ENCODE assay signal across 20 cellular contexts in genomic region chr16:65576139-65576538, GRCh38.
"Had no signal": no experiment of that assay in that cellular context is flagged by ENCODE, and none has a peak within 500 bp of the region (broad histone marks: within the 10 kb centered on the region; RNA-seq: fewer than 3 reads in every experiment).

No MANE protein-coding gene starts in this region.

- H3K4me1 Mint-ChIP-seq: activated naive CD8-positive, alpha-beta T cell treated with anti-CD3 and anti-CD28 coated beads, Interleukin-2, amount 10 ng/mL, durations not matched to agents 7 days and 5 days had no signal

- ATAC-seq: activated CD4-positive, CD25-positive, alpha-beta regulatory T cell treated with anti-CD3 and anti-CD28 coated beads, Interleukin-2, amount 50 U/mL, for 24 hours; activated CD8-positive, alpha-beta T cell treated with anti-CD3 and anti-CD28 coated beads for 36 hours; activated T-cell treated with anti-CD3 and anti-CD28 coated beads, Interleukin-2, amount 50 U/mL, for 72 hours; Panc1 had no signal

- H3K27ac Mint-ChIP-seq: activated CD8-positive, alpha-beta T cell treated with anti-CD3 and anti-CD28 coated beads for 36 hours; activated naive CD8-positive, alpha-beta T cell treated with anti-CD3 and anti-CD28 coated beads, Interleukin-2, amount 10 ng/mL, durations not matched to agents 7 days and 5 days; activated T-cell treated with anti-CD3 and anti-CD28 coated beads, Interleukin-2, amount 50 U/mL, for 72 hours; activated T-helper 2 cell treated with anti-CD3 and anti-CD28 coated beads, Interferon-gamma antibody, Interleukin-2, Interleukin-4, amounts not matched to agents 10 μg/mL and 5 μg/mL and 100 μg/mL, durations not matched to agents 14 hours and 24 hours and 36 hours; T-helper 1 cell treated with Interleukin-12 subunit alpha and Interleukin-12 subunit beta and Interleukin-4 antibody, amounts not matched to agents 30 μg/mL and 1 μg/mL, for 36 hours had no signal

- DNase-seq: activated CD4-positive, alpha-beta T cell treated with anti-CD3 and anti-CD28 coated beads for 4 hours; activated CD8-positive, alpha-beta memory T cell treated with anti-CD3 and anti-CD28 coated beads, Interleukin-2, amount 50 U/mL, for 4 hours; activated CD8-positive, alpha-beta T cell treated with anti-CD3 and anti-CD28 coated beads for 36 hours; activated naive CD4-positive, alpha-beta T cell treated with anti-CD3 and anti-CD28 coated beads, Interleukin-2, amount 50 U/mL, for 16 hours; activated naive CD8-positive, alpha-beta T cell treated with anti-CD3 and anti-CD28 coated beads, Interleukin-2, amount 10 ng/mL, durations not matched to agents 7 days and 5 days; activated T-cell treated with anti-CD3 and anti-CD28 coated beads, Interleukin-2, amount 50 U/mL, for 72 hours; adrenal gland; anterior cingulate cortex; caudate nucleus; MM.1S; NCI-H1105 treated with DMSO at 0.1 percent for 48 hours; NCI-H146; NCI-H187 treated with DMSO at 0.1 percent for 48 hours; NCI-H2081 treated with DMSO at 0.1 percent for 48 hours; NCI-H446; SHP77 had no signal

- H3K36me3 ChIP-seq: adrenal gland had no signal

- H3K9me3 ChIP-seq: adrenal gland had no signal

- H3K4me1 ChIP-seq: adrenal gland had no signal

- H3K27me3 Mint-ChIP-seq: activated CD8-positive, alpha-beta T cell treated with anti-CD3 and anti-CD28 coated beads for 36 hours; activated naive CD8-positive, alpha-beta T cell treated with anti-CD3 and anti-CD28 coated beads, Interleukin-2, amount 10 ng/mL, durations not matched to agents 7 days and 5 days had no signal

- H3K27me3 ChIP-seq: adrenal gland had no signal

- H3K36me3 Mint-ChIP-seq: activated naive CD8-positive, alpha-beta T cell treated with anti-CD3 and anti-CD28 coated beads, Interleukin-2, amount 10 ng/mL, durations not matched to agents 7 days and 5 days had no signal

- H3K4me3 ChIP-seq: adrenal gland had no signal

- H3K4me3 Mint-ChIP-seq: activated CD8-positive, alpha-beta T cell treated with anti-CD3 and anti-CD28 coated beads for 36 hours; activated naive CD8-positive, alpha-beta T cell treated with anti-CD3 and anti-CD28 coated beads, Interleukin-2, amount 10 ng/mL, durations not matched to agents 7 days and 5 days; activated T-cell treated with anti-CD3 and anti-CD28 coated beads, Interleukin-2, amount 50 U/mL, for 72 hours; T-helper 1 cell treated with Interleukin-12 subunit alpha and Interleukin-12 subunit beta and Interleukin-4 antibody, amounts not matched to agents 30 μg/mL and 1 μg/mL, for 36 hours had no signal

- H3K27ac ChIP-seq: adrenal gland had no signal
